In the genomic region with DNA sequence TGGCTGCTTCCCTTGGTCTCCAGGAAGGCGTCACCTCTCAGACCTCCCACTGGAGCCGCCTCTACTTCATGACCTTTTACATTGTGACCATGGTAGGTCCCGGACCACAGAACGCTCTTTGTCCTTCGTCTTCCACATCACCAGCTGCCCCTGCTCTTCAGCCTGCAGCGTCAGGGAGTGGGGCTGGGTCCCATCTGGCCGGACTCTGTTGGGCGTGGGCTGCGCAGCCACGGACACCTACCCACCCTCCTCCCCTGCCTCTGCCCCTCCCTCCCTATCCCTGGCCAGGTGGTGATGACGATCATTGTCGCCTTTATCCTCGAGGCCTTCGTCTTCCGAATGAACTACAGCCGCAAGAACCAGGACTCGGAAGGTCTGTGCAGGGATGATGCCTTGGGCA, we compare ENCODE assay signal across 15 cellular contexts.
"Had no signal": no experiment of that assay in that cellular context is flagged by ENCODE, and none has a peak within 500 bp of the region (broad histone marks: within the 10 kb centered on the region; RNA-seq: fewer than 3 reads in every experiment).

No MANE protein-coding gene starts in this region.

- H3K27me3 ChIP-seq: esophagus squamous epithelium, stomach, testis, upper lobe of left lung had no signal

- H3K27ac ChIP-seq: esophagus squamous epithelium, lower lobe of right lung, psoas muscle, skin epidermis, stomach, testis, upper lobe of left lung, WERI-Rb-1 had no signal

- DNase-seq: activated CD4-positive, alpha-beta T cell treated with anti-CD3 and anti-CD28 coated beads, Interleukin-2, amount 50 U/mL, for 4 hours; activated naive CD4-positive, alpha-beta T cell; effector memory CD8-positive, alpha-beta T cell; esophagus squamous epithelium; hippocampal formation; lower lobe of right lung; stomach; SW 1271; testis; upper lobe of left lung; WERI-Rb-1 had no signal

- ATAC-seq: effector memory CD8-positive, alpha-beta T cell; lower lobe of right lung; psoas muscle; right cardiac atrium had no signal

- H3K9me3 Mint-ChIP-seq: activated T-helper 1 cell treated with anti-CD3 and anti-CD28 coated beads, Interleukin-12 subunit alpha, Interleukin-12 subunit beta, Interleukin-2, Interleukin-4 antibody, amounts not matched to agents 30 ng/mL and 10 ng/mL and 1 ng/mL, durations not matched to agents 14 hours and 24 hours and 36 hours; effector memory CD8-positive, alpha-beta T cell had no signal

- H3K27me3 Mint-ChIP-seq: effector memory CD8-positive, alpha-beta T cell had no signal

- H3K27ac Mint-ChIP-seq: activated T-helper 1 cell treated with anti-CD3 and anti-CD28 coated beads, Interleukin-12 subunit alpha, Interleukin-12 subunit beta, Interleukin-2, Interleukin-4 antibody, amounts not matched to agents 30 ng/mL and 10 ng/mL and 1 ng/mL, durations not matched to agents 14 hours and 24 hours and 36 hours had no signal

- H3K4me3 Mint-ChIP-seq: activated T-helper 1 cell treated with anti-CD3 and anti-CD28 coated beads, Interleukin-12 subunit alpha, Interleukin-12 subunit beta, Interleukin-2, Interleukin-4 antibody, amounts not matched to agents 30 ng/mL and 10 ng/mL and 1 ng/mL, durations not matched to agents 14 hours and 24 hours and 36 hours; effector memory CD8-positive, alpha-beta T cell had no signal

- H3K9me3 ChIP-seq: esophagus squamous epithelium, lower lobe of right lung, psoas muscle, stomach, testis, upper lobe of left lung had no signal

- H3K4me3 ChIP-seq: esophagus squamous epithelium, lower lobe of right lung, psoas muscle, skin epidermis, stomach, testis, upper lobe of left lung had no signal

- H3K4me1 ChIP-seq: esophagus squamous epithelium, lower lobe of right lung, psoas muscle, stomach, upper lobe of left lung had no signal

- H3K36me3 ChIP-seq: WERI-Rb-1 had no signal
